In genomic region chr7:108522780-108523179, GRCh38 we compare ENCODE assay signal across 13 cellular contexts. TPM values are rescaled to one million over a fixed set of nuclear protein-coding genes. Genes with fewer than 3 reads are reported as not detected.
DNase-seq lines count a peak whose midpoint lies in the region; ATAC-seq and TF ChIP-seq lines count a peak whose summit lies in the region.
"Had no signal": no experiment of that assay in that cellular context is flagged by ENCODE, and none has a peak within 500 bp of the region (broad histone marks: within the 10 kb centered on the region; RNA-seq: fewer than 3 reads in every experiment).

No MANE protein-coding gene starts in this region.

- no peaks in the 10 kb centered on the region for H3K27me3 ChIP-seq in Caco-2 (replicated peaks; ENCODE audit: control insufficient read depth, insufficient read depth, low read length)
- no peaks in the 10 kb centered on the region for H3K27me3 ChIP-seq in adipocyte (replicated peaks; ENCODE audit: control insufficient read depth, insufficient read depth, low read length)

- no peak overlapping the region for H3K4me3 ChIP-seq in Caco-2 (ENCODE audit: low read depth, low read length)
- H3K4me3 ChIP-seq in adipocyte (ENCODE audit: low read length), result peak overlapping the region; percentile 96
- H3K4me3 ChIP-seq: mucosa of descending colon had no signal

- no peak for TF ChIP-seq CTCF in CD14-positive monocyte (IDR thresholded peaks at IDR 0.05)
- no peak for TF ChIP-seq CTCF in Caco-2 (IDR thresholded peaks at IDR 0.05; ENCODE audit: insufficient read depth in 1 of 2, low read depth in 1 of 2, low read length in 1 of 2, severe bottlenecking in 1 of 2, unreplicated experiment in 1 of 2)

- peaks cover 0 to under 1% (median 0%) of the 10 kb centered on the region in 3 donors for H3K27me3 Mint-ChIP-seq in CD14-positive monocyte (ENCODE audit: low read depth in 3 of 3)
- H3K27me3 Mint-ChIP-seq in Caco-2 (ENCODE audit: insufficient read depth, unreplicated experiment), result no peaks in the 10 kb centered on the region
- H3K27me3 Mint-ChIP-seq in natural killer cell treated with Interleukin-12 subunit alpha and Interleukin-12 subunit beta and Interleukin-15 and Interleukin-18, amount 100 ng/mL, for 72 hours, result no peaks in the 10 kb centered on the region

- H3K4me1 Mint-ChIP-seq in CD14-positive monocyte (peaks cover 39% of the 10 kb centered on the region), Caco-2 (ENCODE audit: low read depth, unreplicated experiment) (peaks cover 49% of the 10 kb centered on the region)
- peaks cover 31 to 48% of the 10 kb centered on the region in 2 donors for H3K4me1 Mint-ChIP-seq in natural killer cell treated with Interleukin-12 subunit alpha and Interleukin-12 subunit beta and Interleukin-15 and Interleukin-18, amount 100 ng/mL, for 72 hours (ENCODE audit: low read depth in 2 of 2)

- BruUV-seq in Caco-2 (replicated peaks; lab: Mats Ljungman, UMichigan), result no TSS peak

- intact Hi-C loops in CD14-positive monocyte (cut with micrococcal nuclease), result no loop called here
- intact Hi-C loops in Caco-2 (cut with micrococcal nuclease; ENCODE audit: unreplicated experiment), result loop anchor here (10.0 kb wide), 1 partner anchor 508 kb away; no protein-coding TSS in a partner anchor

- H3K36me3 Mint-ChIP-seq in CD14-positive monocyte (peaks cover 44 to 47% of the 10 kb centered on the region in 2 donors), Caco-2 (ENCODE audit: insufficient read depth, unreplicated experiment) (peaks cover 9% of the 10 kb centered on the region)
- peaks cover 21% of the 10 kb centered on the region for H3K36me3 Mint-ChIP-seq in natural killer cell treated with Interleukin-12 subunit alpha and Interleukin-12 subunit beta and Interleukin-15 and Interleukin-18, amount 100 ng/mL, for 72 hours

- H3K36me3 ChIP-seq in Caco-2 (ENCODE audit: control insufficient read depth, insufficient read depth, low read length) (no peaks in the 10 kb centered on the region), adipocyte (ENCODE audit: control insufficient read depth, insufficient read depth, low read length, severe bottlenecking) (peaks cover 15% of the 10 kb centered on the region)

- H3K27ac Mint-ChIP-seq in CD14-positive monocyte (peak overlapping the region in 4 of 7 donors; percentile 1 to 47 (median 20)), Caco-2 (ENCODE audit: unreplicated experiment) (no peak overlapping the region)
- H3K27ac Mint-ChIP-seq in natural killer cell treated with Interleukin-12 subunit alpha and Interleukin-12 subunit beta and Interleukin-15 and Interleukin-18, amount 100 ng/mL, for 72 hours, result peak overlapping the region in 1 of 2 donors; percentile 3

- CTCF ChIA-PET in Caco-2 (lab: Charles Lee), result interaction anchor here (1.0 kb wide), 1 partner anchor 63 kb away, joined by 3 read pairs; no protein-coding TSS in a partner anchor

- H3K9me3 Mint-ChIP-seq in CD14-positive monocyte (peaks cover 0 to 6% (median 2%) of the 10 kb centered on the region in 7 donors), Caco-2 (ENCODE audit: unreplicated experiment) (no peaks in the 10 kb centered on the region)
- no peaks in the 10 kb centered on the region for H3K9me3 Mint-ChIP-seq in natural killer cell treated with Interleukin-12 subunit alpha and Interleukin-12 subunit beta and Interleukin-15 and Interleukin-18, amount 100 ng/mL, for 72 hours

- peaks cover 29% of the 10 kb centered on the region for H3K4me1 ChIP-seq in Caco-2
- H3K4me1 ChIP-seq in adipocyte (ENCODE audit: control insufficient read depth, insufficient read depth, low read length), result peaks cover 45% of the 10 kb centered on the region

- H3K9me3 ChIP-seq in Caco-2 (no peaks in the 10 kb centered on the region), adipocyte (ENCODE audit: control insufficient read depth, low read length) (no peaks in the 10 kb centered on the region)
- H3K9me3 ChIP-seq: mucosa of descending colon had no signal

- H3K9ac ChIP-seq in adipocyte (ENCODE audit: low read length), result no peak overlapping the region

- POLR2A ChIA-PET in Caco-2 (lab: Charles Lee), result no interaction called here

- ATAC-seq in natural killer cell treated with Interleukin-12 subunit alpha and Interleukin-12 subunit beta and Interleukin-15 and Interleukin-18, amount 100 ng/mL, for 72 hours, result no peak
- ATAC-seq in HG03039 (IDR thresholded peaks at IDR 0.05; ENCODE audit: unreplicated experiment), result no peak
- ATAC-seq: activated CD4-positive, CD25-positive, alpha-beta regulatory T cell treated with anti-CD3 and anti-CD28 coated beads, Interleukin-2, amount 50 U/mL, for 24 hours; mucosa of descending colon had no signal

- DNase-seq in CD14-positive monocyte (ENCODE audit: low spot score) (no peak), Caco-2 (no peak), adipocyte (ENCODE audit: low read depth) (no peak), inferior parietal cortex (ENCODE audit: extremely low spot score) (no peak), H4 (ENCODE audit: low spot score) (no peak)
- no peak for DNase-seq in natural killer cell treated with Interleukin-12 subunit alpha and Interleukin-12 subunit beta and Interleukin-15 and Interleukin-18, amount 100 ng/mL, for 72 hours (ENCODE audit: low spot score)
- DNase-seq: activated T-cell treated with anti-CD3 and anti-CD28 coated beads, Interleukin-2, amount 50 U/mL, for 48 hours; mucosa of descending colon; NCI-H1436; stimulated activated CD4-positive, alpha-beta T cell treated with anti-CD3 and anti-CD28 coated beads, Interleukin-2, amount 100 ng/mL, for 24 hours; stimulated activated CD8-positive, alpha-beta memory T cell treated with anti-CD3 and anti-CD28 coated beads, Interleukin-4, amount 100 ng/mL, for 48 hours had no signal

- no peak overlapping the region for H3K4me3 Mint-ChIP-seq in CD14-positive monocyte
- peak overlapping the region; percentile 23 for H3K4me3 Mint-ChIP-seq in Caco-2 (ENCODE audit: unreplicated experiment)
- H3K4me3 Mint-ChIP-seq in natural killer cell treated with Interleukin-12 subunit alpha and Interleukin-12 subunit beta and Interleukin-15 and Interleukin-18, amount 100 ng/mL, for 72 hours, result peak overlapping the region; percentile 17

RNA-seq across cellular contexts. Expression of gene PNPLA8, which starts 3.2 kb away (rescaled TPM):
- polyA plus RNA-seq in CD14-positive monocyte, result 10 to 100 TPM; 55.5 to 80.0 TPM
- 15.3 and 16.5 TPM in 2 replicates for total RNA-seq in Caco-2 (2022)
- total RNA-seq in natural killer cell treated with Interleukin-12 subunit alpha and Interleukin-12 subunit beta and Interleukin-15 and Interleukin-18, amount 100 ng/mL, for 72 hours, result 10 to 100 TPM; 16.3 to 23.6 TPM
- 20.7 and 22.5 TPM in 2 replicates for total RNA-seq in H4 (2014; rRNA removed; shearing (Covaris generic))

RNA-seq across cellular contexts. Expression of gene THAP5, which starts 46.7 kb away (rescaled TPM):
- polyA plus RNA-seq in CD14-positive monocyte, result 10 to 100 TPM in 1 of 2 donors, 1 to 10 TPM in 1; 9.9 to 10.7 TPM
- total RNA-seq in Caco-2 (2022), result 18.3 and 20.4 TPM in 2 replicates
- 10 to 100 TPM; 22.8 to 23.5 TPM for total RNA-seq in natural killer cell treated with Interleukin-12 subunit alpha and Interleukin-12 subunit beta and Interleukin-15 and Interleukin-18, amount 100 ng/mL, for 72 hours
- 21.1 and 27.1 TPM in 2 replicates for total RNA-seq in H4 (2014; rRNA removed; shearing (Covaris generic))

RNA-seq across cellular contexts. Expression of gene DNAJB9, which starts 46.9 kb away (rescaled TPM):
- 10 to 100 TPM; 18.4 to 20.7 TPM for polyA plus RNA-seq in CD14-positive monocyte
- 22.0 and 22.1 TPM in 2 replicates for total RNA-seq in Caco-2 (2022)
- total RNA-seq in natural killer cell treated with Interleukin-12 subunit alpha and Interleukin-12 subunit beta and Interleukin-15 and Interleukin-18, amount 100 ng/mL, for 72 hours, result 10 to 100 TPM; 13.9 to 41.2 TPM
- total RNA-seq in H4 (2014; rRNA removed; shearing (Covaris generic)), result 17.4 and 20.9 TPM in 2 replicates

Comparison
In these comparisons a context has a peak if more than half of its experiments do, and no peak if none do; other contexts are left out.
1. H3K4me3 Mint-ChIP-seq: peak in Caco-2 (single experiment) and natural killer cell treated with Interleukin-12 subunit alpha and Interleukin-12 subunit beta and Interleukin-15 and Interleukin-18, amount 100 ng/mL, for 72 hours (single experiment); none in CD14-positive monocyte (0 of 2).